In genomic region chr22:23125512-23126103, GRCh38 we compare ENCODE assay signal across 37 cellular contexts. TPM values are rescaled to one million over a fixed set of nuclear protein-coding genes. Genes with fewer than 3 reads are reported as not detected.
"Had no signal": no experiment of that assay in that cellular context is flagged by ENCODE, and none has a peak within 500 bp of the region (broad histone marks: within the 10 kb centered on the region; RNA-seq: fewer than 3 reads in every experiment).

No MANE protein-coding gene starts in this region.

- DNase-seq: activated B cell treated with CpG ODN at 0.5 μM for 24 hours; activated CD4-positive, alpha-beta memory T cell treated with anti-CD3 and anti-CD28 coated beads, Interleukin-2, amount 10 ng/mL, durations not matched to agents 7 days and 5 days; activated CD4-positive, alpha-beta T cell treated with anti-CD3 and anti-CD28 coated beads for 1 hour; activated CD4-positive, alpha-beta T cell treated with anti-CD3 and anti-CD28 coated beads for 48 hours; activated effector memory CD4-positive, alpha-beta T cell treated with anti-CD3 and anti-CD28 coated beads, Interleukin-2, amount 50 U/mL, for 16 hours; activated naive CD4-positive, alpha-beta T cell; activated naive CD4-positive, alpha-beta T cell treated with anti-CD3 and anti-CD28 coated beads, Interleukin-2, amount 50 U/mL, for 16 hours; activated naive CD8-positive, alpha-beta T cell treated with anti-CD3 and anti-CD28 coated beads for 36 hours; activated T-cell treated with anti-CD3 and anti-CD28 coated beads, Interleukin-2, amount 50 U/mL, for 1 hour; activated T-cell treated with anti-CD3 and anti-CD28 coated beads, Interleukin-2, amount 50 U/mL, for 72 hours; amygdala; Karpas-422; KBM-7; NCI-H1105 treated with DMSO at 0.1 percent for 48 hours; NCI-H1436; NCI-H1694; NCI-H1930; NCI-H2107; NCI-H2171; NCI-H510A; NCI-H526; NCI-H748 treated with DMSO at 0.1 percent for 48 hours; NK-92 treated with Interleukin-12 subunit alpha and Interleukin-12 subunit beta, amount 100 ng/mL, for 24 hours; PC-3; Peyer's patch; RPMI8226; SW 1271; T-helper 1 cell; T-helper 2 cell; T-helper 9 cell had no signal

- H3K27me3 ChIP-seq: ascending aorta, breast epithelium, Peyer's patch had no signal

- H3K36me3 ChIP-seq: ascending aorta, breast epithelium, Peyer's patch had no signal

- H3K4me1 ChIP-seq: ascending aorta, breast epithelium, Peyer's patch had no signal

- ATAC-seq: activated T-cell treated with anti-CD3 and anti-CD28 coated beads, Interleukin-2, amount 50 U/mL, for 72 hours; activated T-helper 17 cell treated with anti-CD3 and anti-CD28 coated beads, Interleukin-2, amount 50 U/mL, for 72 hours; PC-3 had no signal

- H3K27ac ChIP-seq: ascending aorta, breast epithelium, Peyer's patch, VCaP had no signal

- H3K4me3 ChIP-seq: ascending aorta, breast epithelium, Peyer's patch had no signal

- H3K9me3 ChIP-seq: ascending aorta, breast epithelium, Peyer's patch had no signal

RNA-seq across cellular contexts. Expression of gene RSPH14, which starts 16.2 kb away (rescaled TPM):
- total RNA-seq: activated B cell treated with CpG ODN at 0.5 μM for 24 hours; activated CD4-positive, alpha-beta memory T cell treated with anti-CD3 and anti-CD28 coated beads, Interleukin-2, amount 10 ng/mL, durations not matched to agents 7 days and 5 days; activated CD8-positive, alpha-beta memory T cell treated with anti-CD3 and anti-CD28 coated beads for 36 hours; activated T-helper 17 cell treated with anti-CD3 and anti-CD28 coated beads, Interleukin-2, amount 50 U/mL, for 72 hours; ascending aorta; cardiac septum; MCF 10A; Peyer's patch had no signal
